In the genomic region with DNA sequence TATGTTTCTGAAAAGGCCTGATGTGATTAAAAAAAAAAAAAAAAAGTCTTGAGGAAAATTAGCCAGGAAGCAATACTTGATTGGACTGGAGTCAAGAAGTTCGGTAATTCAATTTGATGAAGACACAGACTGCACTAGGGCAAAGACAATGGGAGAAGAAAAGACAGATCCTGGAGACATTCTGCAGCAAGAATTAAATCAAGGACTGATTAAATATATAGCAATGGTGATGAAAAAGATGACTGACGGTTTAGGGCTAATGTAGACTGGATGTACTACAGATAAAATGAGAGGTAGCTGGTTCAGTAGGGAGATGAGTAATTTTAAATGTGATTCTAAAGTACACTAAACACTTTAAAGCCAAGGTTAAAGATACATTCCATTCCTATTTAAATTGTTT, we compare ENCODE assay signal across 16 cellular contexts.
"Had no signal": no experiment of that assay in that cellular context is flagged by ENCODE, and none has a peak within 500 bp of the region (broad histone marks: within the 10 kb centered on the region; RNA-seq: fewer than 3 reads in every experiment).

No MANE protein-coding gene starts in this region.

- DNase-seq: activated CD4-positive, alpha-beta T cell treated with anti-CD3 and anti-CD28 coated beads, Interleukin-2, amount 50 U/mL, for 48 hours; activated gamma-delta T cell; body of pancreas; cerebellar nuclear complex; dermis blood vessel endothelial cell; erythroblast; hippocampal formation; midbrain; stimulated activated CD4-positive, alpha-beta T cell treated with anti-CD3 and anti-CD28 coated beads, Interleukin-4, amount 100 ng/mL, for 4 hours; tibial artery; uterus had no signal

- ATAC-seq: activated CD4-positive, CD25-positive, alpha-beta regulatory T cell treated with anti-CD3 and anti-CD28 coated beads, Interleukin-2, amount 50 U/mL, for 24 hours; body of pancreas had no signal

- H3K9me3 Mint-ChIP-seq: T-helper 2 cell treated with Interferon-gamma antibody and Interleukin-4, amounts not matched to agents 5 μg/mL and 100 μg/mL, for 36 hours had no signal

- H3K27me3 ChIP-seq: body of pancreas, tibial artery, uterus had no signal

- H3K4me3 Mint-ChIP-seq: T-helper 2 cell treated with Interferon-gamma antibody and Interleukin-4, amounts not matched to agents 5 μg/mL and 100 μg/mL, for 36 hours had no signal

- H3K9ac ChIP-seq: parathyroid adenoma had no signal

- H2AFZ ChIP-seq: parathyroid adenoma had no signal

- H3K9me3 ChIP-seq: body of pancreas, tibial artery, uterus had no signal

- H3K79me2 ChIP-seq: parathyroid adenoma had no signal

- H3K36me3 ChIP-seq: uterus had no signal

- H3K27ac ChIP-seq: body of pancreas, parathyroid adenoma, skin epidermis, uterus had no signal

- H3K4me3 ChIP-seq: body of pancreas, lung, skin epidermis, tibial artery, uterus had no signal

- H3K27ac Mint-ChIP-seq: T-helper 2 cell treated with Interferon-gamma antibody and Interleukin-4, amounts not matched to agents 5 μg/mL and 100 μg/mL, for 36 hours had no signal

- H3K4me1 ChIP-seq: body of pancreas, parathyroid adenoma, uterus had no signal
